Comparison of ENCODE assay signal across 25 cellular contexts in genomic region chr16:10138881-10139280, GRCh38. TPM values are rescaled to one million over a fixed set of nuclear protein-coding genes. Genes with fewer than 3 reads are reported as not detected.
A peak's percentile ranks its signal among the peaks of the same experiment; 100 is the strongest.
DNase-seq lines count a peak whose midpoint lies in the region; ATAC-seq and TF ChIP-seq lines count a peak whose summit lies in the region.
"Had no signal": no experiment of that assay in that cellular context is flagged by ENCODE, and none has a peak within 500 bp of the region (broad histone marks: within the 10 kb centered on the region; RNA-seq: fewer than 3 reads in every experiment).

No MANE protein-coding gene starts in this region.

- no peak overlapping the region for H2AFZ ChIP-seq in hepatocyte

- no peak overlapping the region for H3K4me2 ChIP-seq in hepatocyte
- H3K4me2 ChIP-seq: BLaER1 had no signal

- TF ChIP-seq POLR2A in thyroid gland (IDR thresholded peaks at IDR 0.05): no peak

- DNase-seq in astrocyte of the hippocampus (ENCODE audit: low read depth, low spot score) (peak; percentile 26), cerebellum (ENCODE audit: low spot score) (peak; percentile 68), midbrain (lab: John Stamatoyannopoulos, UW) (peak; percentile 12), thyroid gland (peak; percentile 66 to 78), Right ventricle myocardium superior (no peak), left lung (no peak), hepatocyte (ENCODE audit: low spot score) (no peak)
- DNase-seq: 8988T; ACHN; BE2C; CD4-positive, alpha-beta memory T cell; CD4-positive, CD25-positive, alpha-beta regulatory T cell; CD8-positive, alpha-beta memory T cell; COR-L47; DMS 273 treated with DMSO at 0.1 percent for 48 hours; DMS153; DMS53; DMS79; DND-41; EL; GF-D8 had no signal

- H3K4me1 ChIP-seq in thyroid gland: peaks cover 0 to 8% of the 10 kb centered on the region in 2 donors
- no peaks in the 10 kb centered on the region for H3K4me1 ChIP-seq in left lung
- no peaks in the 10 kb centered on the region for H3K4me1 ChIP-seq in hepatocyte (ENCODE audit: insufficient read depth)
- H3K4me1 ChIP-seq: BE2C, BLaER1 had no signal

- WGBS in thyroid gland, 2 donors: 23 to 30% methylated on average over 5 of the region's 5 CpGs
- 63% methylated on average over 5 of the region's 5 CpGs for WGBS in hepatocyte (ENCODE audit: low lambda C conversion rate, missing lambda C conversion rate)

- H4K20me1 ChIP-seq in hepatocyte (ENCODE audit: insufficient read depth, poor library complexity, severe bottlenecking): no peaks in the 10 kb centered on the region
- H4K20me1 ChIP-seq: BLaER1 had no signal

- H3K27ac ChIP-seq in thyroid gland: peak overlapping the region; percentile 52 to 77 (median 58)
- H3K27ac ChIP-seq in left lung: no peak overlapping the region
- H3K27ac ChIP-seq in hepatocyte: no peak overlapping the region
- H3K27ac ChIP-seq: BLaER1 had no signal

- H3K4me3 ChIP-seq in thyroid gland (replicated peaks in 1 of 3): no peak overlapping the region
- no peak overlapping the region for H3K4me3 ChIP-seq in left lung
- H3K4me3 ChIP-seq in hepatocyte: no peak overlapping the region
- H3K4me3 ChIP-seq: BLaER1 had no signal

- H3K36me3 ChIP-seq in thyroid gland (no peaks in the 10 kb centered on the region), left lung (no peaks in the 10 kb centered on the region), hepatocyte (replicated peaks; ENCODE audit: insufficient read depth, low read depth) (no peaks in the 10 kb centered on the region)
- H3K36me3 ChIP-seq: BE2C, BLaER1 had no signal

- intact Hi-C loops in thyroid gland (cut with DNase I) (no loop called here), Right ventricle myocardium superior (cut with DNase I) (no loop called here), left lung (cut with DNase I) (no loop called here)

- no peak for TF ChIP-seq CTCF in thyroid gland (IDR thresholded peaks at IDR 0.05)
- TF ChIP-seq CTCF in left lung (IDR thresholded peaks at IDR 0.05): no peak
- no peak for TF ChIP-seq CTCF in hepatocyte (IDR thresholded peaks at IDR 0.05; ENCODE audit: poor library complexity)

- H3K9me3 ChIP-seq in thyroid gland: no peaks in the 10 kb centered on the region
- H3K9me3 ChIP-seq in left lung: no peaks in the 10 kb centered on the region
- H3K9me3 ChIP-seq in hepatocyte (ENCODE audit: low read depth): no peaks in the 10 kb centered on the region
- H3K9me3 ChIP-seq: BE2C, BLaER1 had no signal

- no peaks in the 10 kb centered on the region for H3K79me2 ChIP-seq in hepatocyte

- ATAC-seq in HG03045 (IDR thresholded peaks at IDR 0.05; ENCODE audit: unreplicated experiment) (no peak), Right ventricle myocardium superior (ENCODE audit: poor library complexity) (no peak), left lung (no peak)

- H3K27me3 ChIP-seq in thyroid gland (no peaks in the 10 kb centered on the region), left lung (no peaks in the 10 kb centered on the region), hepatocyte (no peaks in the 10 kb centered on the region)
- H3K27me3 ChIP-seq: BE2C, BLaER1 had no signal

- H3K9me2 ChIP-seq in hepatocyte (replicated peaks; ENCODE audit: insufficient read depth): no peaks in the 10 kb centered on the region

RNA-seq across cellular contexts. Expression of gene GRIN2A, which starts 43.3 kb away (rescaled TPM):
- total RNA-seq in cerebellum (4.8 TPM), thyroid gland (1 to 10 TPM in 1 of 4 donors, under 1 TPM in 3; 0.11 to 1.3 (median 0.53) TPM), Right ventricle myocardium superior (4.1 TPM), left lung (under 1 TPM; 0.03 to 0.24 TPM), hepatocyte (1.6 and 3.1 TPM in 2 replicates)
- 0.05 and 1.1 TPM in 2 replicates for polyA plus RNA-seq in hepatocyte
- total RNA-seq: CD4-positive, alpha-beta memory T cell; CD4-positive, CD25-positive, alpha-beta regulatory T cell; CD8-positive, alpha-beta memory T cell had no signal
- polyA plus RNA-seq: AG04450; CD14-positive monocyte; CD4-positive, alpha-beta memory T cell; CD4-positive, CD25-positive, alpha-beta regulatory T cell; CD8-positive, alpha-beta memory T cell had no signal

Comparison
In these comparisons a context has a peak if more than half of its experiments do, and no peak if none do; other contexts are left out.
1. DNase-seq: peak in astrocyte of the hippocampus (single experiment), cerebellum (single experiment), midbrain (single experiment) and thyroid gland (2 of 2); none in Right ventricle myocardium superior (single experiment), left lung (0 of 2) and hepatocyte (single experiment).
2. H3K27ac ChIP-seq: peak in thyroid gland (3 of 3); none in left lung (0 of 2) and hepatocyte (single experiment).